Comparison of ENCODE assay signal across 30 cellular contexts in genomic region chr3:174333640-174334039, GRCh38.
DNase-seq lines count a peak whose midpoint lies in the region; ATAC-seq lines count a peak whose summit lies in the region.
"Had no signal": no experiment of that assay in that cellular context is flagged by ENCODE, and none has a peak within 500 bp of the region (broad histone marks: within the 10 kb centered on the region; RNA-seq: fewer than 3 reads in every experiment).

No MANE protein-coding gene starts in this region.

- ATAC-seq in HG03045 (IDR thresholded peaks at IDR 0.05; ENCODE audit: unreplicated experiment): no peak
- ATAC-seq: activated CD8-positive, alpha-beta memory T cell treated with anti-CD3 and anti-CD28 coated beads, Interleukin-2, amount 10 ng/mL, durations not matched to agents 7 days and 5 days; activated T-cell treated with anti-CD3 and anti-CD28 coated beads, Interleukin-2, amount 50 U/mL, for 72 hours; left colon; stimulated activated naive B cell treated with anti-CD40 and anti-IgM and Interleukin-4, amounts not matched to agents 10 μg/mL and 1 μg/mL and 100 μg/mL, for 72 hours had no signal

- H3K36me3 Mint-ChIP-seq in activated CD4-positive, alpha-beta memory T cell treated with anti-CD3 and anti-CD28 coated beads, Interleukin-2, amount 10 ng/mL, durations not matched to agents 7 days and 5 days (ENCODE audit: low read depth): no peaks in the 10 kb centered on the region
- H3K36me3 Mint-ChIP-seq: activated CD8-positive, alpha-beta memory T cell treated with anti-CD3 and anti-CD28 coated beads, Interleukin-2, amount 10 ng/mL, durations not matched to agents 7 days and 5 days; stimulated activated naive B cell treated with anti-CD40 and anti-IgM and Interleukin-4, amounts not matched to agents 10 μg/mL and 1 μg/mL and 100 μg/mL, for 72 hours had no signal

- H3K27me3 Mint-ChIP-seq in activated CD4-positive, alpha-beta memory T cell treated with anti-CD3 and anti-CD28 coated beads, Interleukin-2, amount 10 ng/mL, durations not matched to agents 7 days and 5 days: no peaks in the 10 kb centered on the region
- H3K27me3 Mint-ChIP-seq: activated B cell treated with CpG ODN at 0.5 μM for 24 hours; activated CD8-positive, alpha-beta memory T cell treated with anti-CD3 and anti-CD28 coated beads, Interleukin-2, amount 10 ng/mL, durations not matched to agents 7 days and 5 days; stimulated activated naive B cell treated with anti-CD40 and anti-IgM and Interleukin-4, amounts not matched to agents 10 μg/mL and 1 μg/mL and 100 μg/mL, for 72 hours had no signal

- H3K4me1 Mint-ChIP-seq in activated CD4-positive, alpha-beta memory T cell treated with anti-CD3 and anti-CD28 coated beads, Interleukin-2, amount 10 ng/mL, durations not matched to agents 7 days and 5 days: no peaks in the 10 kb centered on the region
- H3K4me1 Mint-ChIP-seq: activated B cell treated with CpG ODN at 0.5 μM for 24 hours; activated CD8-positive, alpha-beta memory T cell treated with anti-CD3 and anti-CD28 coated beads, Interleukin-2, amount 10 ng/mL, durations not matched to agents 7 days and 5 days; nephron progenitor cell had no signal

- CTCF ChIA-PET in activated CD4-positive, alpha-beta memory T cell treated with anti-CD3 and anti-CD28 coated beads, Interleukin-2, amount 10 ng/mL, durations not matched to agents 7 days and 5 days (lab: Charles Lee): no interaction called here

- H3K4me3 Mint-ChIP-seq in activated CD4-positive, alpha-beta memory T cell treated with anti-CD3 and anti-CD28 coated beads, Interleukin-2, amount 10 ng/mL, durations not matched to agents 7 days and 5 days: no peak overlapping the region
- H3K4me3 Mint-ChIP-seq: activated B cell treated with CpG ODN at 0.5 μM for 24 hours; activated CD8-positive, alpha-beta memory T cell treated with anti-CD3 and anti-CD28 coated beads, Interleukin-2, amount 10 ng/mL, durations not matched to agents 7 days and 5 days; activated T-cell treated with anti-CD3 and anti-CD28 coated beads, Interleukin-2, amount 50 U/mL, for 72 hours; HFFc6; nephron progenitor cell; stimulated activated naive B cell treated with anti-CD40 and anti-IgM and Interleukin-4, amounts not matched to agents 10 μg/mL and 1 μg/mL and 100 μg/mL, for 72 hours had no signal

- peaks cover 8% of the 10 kb centered on the region for H3K9me3 Mint-ChIP-seq in activated CD4-positive, alpha-beta memory T cell treated with anti-CD3 and anti-CD28 coated beads, Interleukin-2, amount 10 ng/mL, durations not matched to agents 7 days and 5 days
- H3K9me3 Mint-ChIP-seq: HFFc6, nephron progenitor cell had no signal

- no peak overlapping the region for H3K27ac Mint-ChIP-seq in activated CD4-positive, alpha-beta memory T cell treated with anti-CD3 and anti-CD28 coated beads, Interleukin-2, amount 10 ng/mL, durations not matched to agents 7 days and 5 days
- H3K27ac Mint-ChIP-seq: activated B cell treated with CpG ODN at 0.5 μM for 24 hours; activated CD8-positive, alpha-beta memory T cell treated with anti-CD3 and anti-CD28 coated beads, Interleukin-2, amount 10 ng/mL, durations not matched to agents 7 days and 5 days; activated T-cell treated with anti-CD3 and anti-CD28 coated beads, Interleukin-2, amount 50 U/mL, for 72 hours; HFFc6; nephron progenitor cell; stimulated activated naive B cell treated with anti-CD40 and anti-IgM and Interleukin-4, amounts not matched to agents 10 μg/mL and 1 μg/mL and 100 μg/mL, for 72 hours had no signal

- H3K27ac ChIP-seq in epithelial cell of prostate: peak overlapping the region; percentile 21
- H3K27ac ChIP-seq: ovary, PC-9, suprapubic skin had no signal

- POLR2A ChIA-PET in activated CD4-positive, alpha-beta memory T cell treated with anti-CD3 and anti-CD28 coated beads, Interleukin-2, amount 10 ng/mL, durations not matched to agents 7 days and 5 days (lab: Charles Lee): no interaction called here

- peak; percentile 12 for DNase-seq in DMS 273 (lab: John Stamatoyannopoulos, UW; ENCODE audit: unreplicated experiment)
- DNase-seq in DMS 273 treated with DMSO at 0.1 percent for 48 hours (lab: John Stamatoyannopoulos, UW): no peak
- DNase-seq in NCI-H2029 (lab: John Stamatoyannopoulos, UW): peak; percentile 77
- peak; percentile 72 for DNase-seq in NCI-H345 (lab: John Stamatoyannopoulos, UW)
- DNase-seq in epithelial cell of prostate (ENCODE audit: low read depth, low spot score): no peak
- no peak for DNase-seq in activated CD4-positive, alpha-beta memory T cell treated with anti-CD3 and anti-CD28 coated beads, Interleukin-2, amount 10 ng/mL, durations not matched to agents 7 days and 5 days
- DNase-seq in T-helper 9 cell: no peak
- DNase-seq: 8988T; activated B cell treated with CpG ODN at 0.5 μM for 24 hours; activated CD4-positive, alpha-beta T cell treated with anti-CD3 and anti-CD28 coated beads, Interleukin-2, amount 50 U/mL, for 1 hour; activated CD8-positive, alpha-beta memory T cell treated with anti-CD3 and anti-CD28 coated beads, Interleukin-2, amount 10 ng/mL, durations not matched to agents 7 days and 5 days; activated T-cell treated with anti-CD3 and anti-CD28 coated beads, Interleukin-2, amount 50 U/mL, for 72 hours; C1 segment of cervical spinal cord; central memory CD4-positive, alpha-beta T cell; cortex of kidney; effector memory CD4-positive, alpha-beta T cell; glutamatergic neuron; GOT3; HFFc6; left colon; NCI-H1436; NCI-H226; nephron progenitor cell; NK-92 treated with Interleukin-12 subunit alpha and Interleukin-12 subunit beta, amount 100 ng/mL, for 24 hours; ovary; PC-9; SK-N-SH; stimulated activated naive B cell treated with anti-CD40 and anti-IgM and Interleukin-4, amounts not matched to agents 10 μg/mL and 1 μg/mL and 100 μg/mL, for 72 hours had no signal

Comparison
In these comparisons a context has a peak if more than half of its experiments do, and no peak if none do; other contexts are left out.
1. DNase-seq: peak in DMS 273 (single experiment), NCI-H2029 (single experiment) and NCI-H345 (single experiment); none in DMS 273 treated with DMSO at 0.1 percent for 48 hours (single experiment), epithelial cell of prostate (single experiment), activated CD4-positive, alpha-beta memory T cell treated with anti-CD3 and anti-CD28 coated beads, Interleukin-2, amount 10 ng/mL, durations not matched to agents 7 days and 5 days (single experiment) and T-helper 9 cell (single experiment).